In genomic region chr6:154499854-154500589, GRCh38 we compare ENCODE assay signal across 2 cellular contexts.
TF ChIP-seq lines count a peak whose summit lies in the region.

No MANE protein-coding gene starts in this region.

TF ChIP-seq in GM23338, 12 proteins besides CTCF, POLR2A, EP300 and RAD21 (continued from another document):
- no peak for TF ChIP-seq REST (IDR thresholded peaks at IDR 0.05; ENCODE audit: unreplicated experiment)
- TF ChIP-seq NANOG (IDR thresholded peaks at IDR 0.05; ENCODE audit: borderline replicate concordance) = no peak
- no peak for TF ChIP-seq JUNB (IDR thresholded peaks at IDR 0.05; ENCODE audit: unreplicated experiment)
TF ChIP-seq in GM23338: peak in this region for 0.

TF ChIP-seq in K562, 482 proteins besides CTCF, POLR2A, EP300 and RAD21 (continued from another document):
- TF ChIP-seq RREB1 (CRISPR knock-in tag; IDR thresholded peaks at IDR 0.05) (no peak), ZNF518B (CRISPR knock-in tag; IDR thresholded peaks at IDR 0.05) (no peak), MTF1 (CRISPR knock-in tag; IDR thresholded peaks at IDR 0.05; ENCODE audit: borderline replicate concordance) (no peak), C11orf30 (IDR thresholded peaks at IDR 0.05; ENCODE audit: low read depth) (peak; percentile 9; the same call in 1 of the 2 replicates), BHLHE40 (IDR thresholded peaks at IDR 0.05; ENCODE audit: low read length) (no peak), ARID3A (IDR thresholded peaks at IDR 0.05; ENCODE audit: borderline replicate concordance, low read depth, low read length) (no peak)
